1 cellular context compared by ENCODE assay signal in the genomic region with DNA sequence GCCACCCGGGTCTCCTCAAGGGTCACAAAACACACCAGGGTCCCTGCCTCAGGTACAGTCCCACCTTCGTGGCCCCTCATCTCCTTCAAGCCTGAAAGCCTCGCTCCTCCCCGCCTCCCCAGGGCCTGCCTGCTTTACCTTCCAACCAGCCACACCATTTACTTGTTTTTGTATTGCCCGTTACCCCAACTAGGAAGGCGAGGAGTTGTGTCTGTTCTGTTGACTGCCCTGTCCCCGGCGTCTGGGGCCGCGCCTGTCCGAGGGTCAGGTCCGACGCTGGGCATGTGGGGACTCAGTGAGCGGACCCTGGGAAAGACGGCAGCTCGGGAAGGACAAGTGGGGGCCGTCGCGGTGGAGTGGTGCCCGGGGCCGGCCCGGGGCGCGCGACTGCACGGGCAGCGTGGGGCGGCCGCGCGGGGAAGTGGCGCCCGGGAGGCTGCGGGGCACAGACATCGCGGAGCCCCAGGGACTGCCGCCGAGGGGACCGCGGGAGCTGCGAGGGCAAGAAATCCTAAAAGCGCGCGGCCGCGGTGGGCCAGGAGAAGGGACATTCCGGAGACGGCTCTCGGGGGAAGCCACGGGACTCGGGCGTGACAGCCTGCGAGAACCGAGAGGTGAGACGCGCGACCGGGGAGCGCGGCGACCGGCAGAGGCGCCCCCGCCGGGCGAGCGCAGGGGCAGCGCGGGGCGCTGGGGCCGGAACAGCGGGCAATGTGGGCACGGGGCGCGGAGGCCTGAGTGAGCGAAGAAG.
TF ChIP-seq lines count a peak whose summit lies in the region.

No MANE protein-coding gene starts in this region.

TF ChIP-seq in K562, 482 proteins besides CTCF, POLR2A, EP300 and RAD21 (continued from another document and continues in another):
- TF ChIP-seq, protein P1, sequence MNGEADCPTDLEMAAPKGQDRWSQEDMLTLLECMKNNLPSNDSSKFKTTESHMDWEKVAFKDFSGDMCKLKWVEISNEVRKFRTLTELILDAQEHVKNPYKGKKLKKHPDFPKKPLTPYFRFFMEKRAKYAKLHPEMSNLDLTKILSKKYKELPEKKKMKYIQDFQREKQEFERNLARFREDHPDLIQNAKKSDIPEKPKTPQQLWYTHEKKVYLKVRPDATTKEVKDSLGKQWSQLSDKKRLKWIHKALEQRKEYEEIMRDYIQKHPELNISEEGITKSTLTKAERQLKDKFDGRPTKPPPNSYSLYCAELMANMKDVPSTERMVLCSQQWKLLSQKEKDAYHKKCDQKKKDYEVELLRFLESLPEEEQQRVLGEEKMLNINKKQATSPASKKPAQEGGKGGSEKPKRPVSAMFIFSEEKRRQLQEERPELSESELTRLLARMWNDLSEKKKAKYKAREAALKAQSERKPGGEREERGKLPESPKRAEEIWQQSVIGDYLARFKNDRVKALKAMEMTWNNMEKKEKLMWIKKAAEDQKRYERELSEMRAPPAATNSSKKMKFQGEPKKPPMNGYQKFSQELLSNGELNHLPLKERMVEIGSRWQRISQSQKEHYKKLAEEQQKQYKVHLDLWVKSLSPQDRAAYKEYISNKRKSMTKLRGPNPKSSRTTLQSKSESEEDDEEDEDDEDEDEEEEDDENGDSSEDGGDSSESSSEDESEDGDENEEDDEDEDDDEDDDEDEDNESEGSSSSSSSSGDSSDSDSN (IDR thresholded peaks at IDR 0.05; ENCODE audit: borderline replicate concordance in 1 of 2, low read depth in 2 of 2, low read length in 2 of 2), result 0 out of 4 replicates have a peak, but pooled peaks of 1 of the 2 experiments have one; percentile 40
- TF ChIP-seq, protein P2, sequence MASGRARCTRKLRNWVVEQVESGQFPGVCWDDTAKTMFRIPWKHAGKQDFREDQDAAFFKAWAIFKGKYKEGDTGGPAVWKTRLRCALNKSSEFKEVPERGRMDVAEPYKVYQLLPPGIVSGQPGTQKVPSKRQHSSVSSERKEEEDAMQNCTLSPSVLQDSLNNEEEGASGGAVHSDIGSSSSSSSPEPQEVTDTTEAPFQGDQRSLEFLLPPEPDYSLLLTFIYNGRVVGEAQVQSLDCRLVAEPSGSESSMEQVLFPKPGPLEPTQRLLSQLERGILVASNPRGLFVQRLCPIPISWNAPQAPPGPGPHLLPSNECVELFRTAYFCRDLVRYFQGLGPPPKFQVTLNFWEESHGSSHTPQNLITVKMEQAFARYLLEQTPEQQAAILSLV (tag; IDR thresholded peaks at IDR 0.05), result no peak
- TF ChIP-seq HNRNPH1 (optimal IDR thresholded peaks at IDR 0.05; ENCODE audit: low read depth, low read length), result no peak
- TF ChIP-seq, protein P3, sequence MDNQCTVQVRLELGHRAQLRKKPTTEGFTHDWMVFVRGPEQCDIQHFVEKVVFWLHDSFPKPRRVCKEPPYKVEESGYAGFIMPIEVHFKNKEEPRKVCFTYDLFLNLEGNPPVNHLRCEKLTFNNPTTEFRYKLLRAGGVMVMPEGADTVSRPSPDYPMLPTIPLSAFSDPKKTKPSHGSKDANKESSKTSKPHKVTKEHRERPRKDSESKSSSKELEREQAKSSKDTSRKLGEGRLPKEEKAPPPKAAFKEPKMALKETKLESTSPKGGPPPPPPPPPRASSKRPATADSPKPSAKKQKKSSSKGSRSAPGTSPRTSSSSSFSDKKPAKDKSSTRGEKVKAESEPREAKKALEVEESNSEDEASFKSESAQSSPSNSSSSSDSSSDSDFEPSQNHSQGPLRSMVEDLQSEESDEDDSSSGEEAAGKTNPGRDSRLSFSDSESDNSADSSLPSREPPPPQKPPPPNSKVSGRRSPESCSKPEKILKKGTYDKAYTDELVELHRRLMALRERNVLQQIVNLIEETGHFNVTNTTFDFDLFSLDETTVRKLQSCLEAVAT (IDR thresholded peaks at IDR 0.05), result no peak
- TF ChIP-seq CBX5 (IDR thresholded peaks at IDR 0.05; ENCODE audit: borderline replicate concordance, low read depth), result no peak
- TF ChIP-seq TRIM28 (IDR thresholded peaks at IDR 0.05), result no peak
- no peak for TF ChIP-seq POU5F1 (IDR thresholded peaks at IDR 0.05; ENCODE audit: borderline replicate concordance, low read depth, low read length, partially characterized antibody)
- TF ChIP-seq MYNN (IDR thresholded peaks at IDR 0.05), result no peak
- no peak for TF ChIP-seq MYNN (CRISPR knock-in tag; IDR thresholded peaks at IDR 0.05)
- no peak for TF ChIP-seq HNRNPLL (IDR thresholded peaks at IDR 0.05; ENCODE audit: low read depth, low read length, poor library complexity, severe bottlenecking)
- TF ChIP-seq RB1 (IDR thresholded peaks at IDR 0.05; ENCODE audit: low read depth), result peak; percentile 56; the same call in 1 of the 2 replicates
- no peak for TF ChIP-seq CC2D1A (IDR thresholded peaks at IDR 0.05)
- TF ChIP-seq, protein P4, sequence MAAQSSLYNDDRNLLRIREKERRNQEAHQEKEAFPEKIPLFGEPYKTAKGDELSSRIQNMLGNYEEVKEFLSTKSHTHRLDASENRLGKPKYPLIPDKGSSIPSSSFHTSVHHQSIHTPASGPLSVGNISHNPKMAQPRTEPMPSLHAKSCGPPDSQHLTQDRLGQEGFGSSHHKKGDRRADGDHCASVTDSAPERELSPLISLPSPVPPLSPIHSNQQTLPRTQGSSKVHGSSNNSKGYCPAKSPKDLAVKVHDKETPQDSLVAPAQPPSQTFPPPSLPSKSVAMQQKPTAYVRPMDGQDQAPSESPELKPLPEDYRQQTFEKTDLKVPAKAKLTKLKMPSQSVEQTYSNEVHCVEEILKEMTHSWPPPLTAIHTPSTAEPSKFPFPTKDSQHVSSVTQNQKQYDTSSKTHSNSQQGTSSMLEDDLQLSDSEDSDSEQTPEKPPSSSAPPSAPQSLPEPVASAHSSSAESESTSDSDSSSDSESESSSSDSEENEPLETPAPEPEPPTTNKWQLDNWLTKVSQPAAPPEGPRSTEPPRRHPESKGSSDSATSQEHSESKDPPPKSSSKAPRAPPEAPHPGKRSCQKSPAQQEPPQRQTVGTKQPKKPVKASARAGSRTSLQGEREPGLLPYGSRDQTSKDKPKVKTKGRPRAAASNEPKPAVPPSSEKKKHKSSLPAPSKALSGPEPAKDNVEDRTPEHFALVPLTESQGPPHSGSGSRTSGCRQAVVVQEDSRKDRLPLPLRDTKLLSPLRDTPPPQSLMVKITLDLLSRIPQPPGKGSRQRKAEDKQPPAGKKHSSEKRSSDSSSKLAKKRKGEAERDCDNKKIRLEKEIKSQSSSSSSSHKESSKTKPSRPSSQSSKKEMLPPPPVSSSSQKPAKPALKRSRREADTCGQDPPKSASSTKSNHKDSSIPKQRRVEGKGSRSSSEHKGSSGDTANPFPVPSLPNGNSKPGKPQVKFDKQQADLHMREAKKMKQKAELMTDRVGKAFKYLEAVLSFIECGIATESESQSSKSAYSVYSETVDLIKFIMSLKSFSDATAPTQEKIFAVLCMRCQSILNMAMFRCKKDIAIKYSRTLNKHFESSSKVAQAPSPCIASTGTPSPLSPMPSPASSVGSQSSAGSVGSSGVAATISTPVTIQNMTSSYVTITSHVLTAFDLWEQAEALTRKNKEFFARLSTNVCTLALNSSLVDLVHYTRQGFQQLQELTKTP (IDR thresholded peaks at IDR 0.05; ENCODE audit: low read depth in 1 of 2, partially characterized antibody in 2 of 2), result no peak
- TF ChIP-seq CSDE1 (IDR thresholded peaks at IDR 0.05), result no peak
- no peak for TF ChIP-seq BACH1 (tag; IDR thresholded peaks at IDR 0.05)
- no peak for TF ChIP-seq ZEB2 (IDR thresholded peaks at IDR 0.05)
- TF ChIP-seq, protein P5, sequence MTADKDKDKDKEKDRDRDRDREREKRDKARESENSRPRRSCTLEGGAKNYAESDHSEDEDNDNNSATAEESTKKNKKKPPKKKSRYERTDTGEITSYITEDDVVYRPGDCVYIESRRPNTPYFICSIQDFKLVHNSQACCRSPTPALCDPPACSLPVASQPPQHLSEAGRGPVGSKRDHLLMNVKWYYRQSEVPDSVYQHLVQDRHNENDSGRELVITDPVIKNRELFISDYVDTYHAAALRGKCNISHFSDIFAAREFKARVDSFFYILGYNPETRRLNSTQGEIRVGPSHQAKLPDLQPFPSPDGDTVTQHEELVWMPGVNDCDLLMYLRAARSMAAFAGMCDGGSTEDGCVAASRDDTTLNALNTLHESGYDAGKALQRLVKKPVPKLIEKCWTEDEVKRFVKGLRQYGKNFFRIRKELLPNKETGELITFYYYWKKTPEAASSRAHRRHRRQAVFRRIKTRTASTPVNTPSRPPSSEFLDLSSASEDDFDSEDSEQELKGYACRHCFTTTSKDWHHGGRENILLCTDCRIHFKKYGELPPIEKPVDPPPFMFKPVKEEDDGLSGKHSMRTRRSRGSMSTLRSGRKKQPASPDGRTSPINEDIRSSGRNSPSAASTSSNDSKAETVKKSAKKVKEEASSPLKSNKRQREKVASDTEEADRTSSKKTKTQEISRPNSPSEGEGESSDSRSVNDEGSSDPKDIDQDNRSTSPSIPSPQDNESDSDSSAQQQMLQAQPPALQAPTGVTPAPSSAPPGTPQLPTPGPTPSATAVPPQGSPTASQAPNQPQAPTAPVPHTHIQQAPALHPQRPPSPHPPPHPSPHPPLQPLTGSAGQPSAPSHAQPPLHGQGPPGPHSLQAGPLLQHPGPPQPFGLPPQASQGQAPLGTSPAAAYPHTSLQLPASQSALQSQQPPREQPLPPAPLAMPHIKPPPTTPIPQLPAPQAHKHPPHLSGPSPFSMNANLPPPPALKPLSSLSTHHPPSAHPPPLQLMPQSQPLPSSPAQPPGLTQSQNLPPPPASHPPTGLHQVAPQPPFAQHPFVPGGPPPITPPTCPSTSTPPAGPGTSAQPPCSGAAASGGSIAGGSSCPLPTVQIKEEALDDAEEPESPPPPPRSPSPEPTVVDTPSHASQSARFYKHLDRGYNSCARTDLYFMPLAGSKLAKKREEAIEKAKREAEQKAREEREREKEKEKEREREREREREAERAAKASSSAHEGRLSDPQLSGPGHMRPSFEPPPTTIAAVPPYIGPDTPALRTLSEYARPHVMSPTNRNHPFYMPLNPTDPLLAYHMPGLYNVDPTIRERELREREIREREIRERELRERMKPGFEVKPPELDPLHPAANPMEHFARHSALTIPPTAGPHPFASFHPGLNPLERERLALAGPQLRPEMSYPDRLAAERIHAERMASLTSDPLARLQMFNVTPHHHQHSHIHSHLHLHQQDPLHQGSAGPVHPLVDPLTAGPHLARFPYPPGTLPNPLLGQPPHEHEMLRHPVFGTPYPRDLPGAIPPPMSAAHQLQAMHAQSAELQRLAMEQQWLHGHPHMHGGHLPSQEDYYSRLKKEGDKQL (CRISPR knock-in tag; IDR thresholded peaks at IDR 0.05; ENCODE audit: borderline replicate concordance), result no peak
- TF ChIP-seq, protein P6, sequence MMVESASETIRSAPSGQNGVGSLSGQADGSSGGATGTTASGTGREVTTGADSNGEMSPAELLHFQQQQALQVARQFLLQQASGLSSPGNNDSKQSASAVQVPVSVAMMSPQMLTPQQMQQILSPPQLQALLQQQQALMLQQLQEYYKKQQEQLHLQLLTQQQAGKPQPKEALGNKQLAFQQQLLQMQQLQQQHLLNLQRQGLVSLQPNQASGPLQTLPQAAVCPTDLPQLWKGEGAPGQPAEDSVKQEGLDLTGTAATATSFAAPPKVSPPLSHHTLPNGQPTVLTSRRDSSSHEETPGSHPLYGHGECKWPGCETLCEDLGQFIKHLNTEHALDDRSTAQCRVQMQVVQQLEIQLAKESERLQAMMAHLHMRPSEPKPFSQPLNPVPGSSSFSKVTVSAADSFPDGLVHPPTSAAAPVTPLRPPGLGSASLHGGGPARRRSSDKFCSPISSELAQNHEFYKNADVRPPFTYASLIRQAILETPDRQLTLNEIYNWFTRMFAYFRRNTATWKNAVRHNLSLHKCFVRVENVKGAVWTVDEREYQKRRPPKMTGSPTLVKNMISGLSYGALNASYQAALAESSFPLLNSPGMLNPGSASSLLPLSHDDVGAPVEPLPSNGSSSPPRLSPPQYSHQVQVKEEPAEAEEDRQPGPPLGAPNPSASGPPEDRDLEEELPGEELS (CRISPR knock-in tag; IDR thresholded peaks at IDR 0.05; ENCODE audit: borderline replicate concordance), result no peak
- no peak for TF ChIP-seq CBX8 (IDR thresholded peaks at IDR 0.05; ENCODE audit: borderline replicate concordance, extremely low read depth, low read depth, low read length, poor library complexity, severe bottlenecking)
- TF ChIP-seq, protein P7, sequence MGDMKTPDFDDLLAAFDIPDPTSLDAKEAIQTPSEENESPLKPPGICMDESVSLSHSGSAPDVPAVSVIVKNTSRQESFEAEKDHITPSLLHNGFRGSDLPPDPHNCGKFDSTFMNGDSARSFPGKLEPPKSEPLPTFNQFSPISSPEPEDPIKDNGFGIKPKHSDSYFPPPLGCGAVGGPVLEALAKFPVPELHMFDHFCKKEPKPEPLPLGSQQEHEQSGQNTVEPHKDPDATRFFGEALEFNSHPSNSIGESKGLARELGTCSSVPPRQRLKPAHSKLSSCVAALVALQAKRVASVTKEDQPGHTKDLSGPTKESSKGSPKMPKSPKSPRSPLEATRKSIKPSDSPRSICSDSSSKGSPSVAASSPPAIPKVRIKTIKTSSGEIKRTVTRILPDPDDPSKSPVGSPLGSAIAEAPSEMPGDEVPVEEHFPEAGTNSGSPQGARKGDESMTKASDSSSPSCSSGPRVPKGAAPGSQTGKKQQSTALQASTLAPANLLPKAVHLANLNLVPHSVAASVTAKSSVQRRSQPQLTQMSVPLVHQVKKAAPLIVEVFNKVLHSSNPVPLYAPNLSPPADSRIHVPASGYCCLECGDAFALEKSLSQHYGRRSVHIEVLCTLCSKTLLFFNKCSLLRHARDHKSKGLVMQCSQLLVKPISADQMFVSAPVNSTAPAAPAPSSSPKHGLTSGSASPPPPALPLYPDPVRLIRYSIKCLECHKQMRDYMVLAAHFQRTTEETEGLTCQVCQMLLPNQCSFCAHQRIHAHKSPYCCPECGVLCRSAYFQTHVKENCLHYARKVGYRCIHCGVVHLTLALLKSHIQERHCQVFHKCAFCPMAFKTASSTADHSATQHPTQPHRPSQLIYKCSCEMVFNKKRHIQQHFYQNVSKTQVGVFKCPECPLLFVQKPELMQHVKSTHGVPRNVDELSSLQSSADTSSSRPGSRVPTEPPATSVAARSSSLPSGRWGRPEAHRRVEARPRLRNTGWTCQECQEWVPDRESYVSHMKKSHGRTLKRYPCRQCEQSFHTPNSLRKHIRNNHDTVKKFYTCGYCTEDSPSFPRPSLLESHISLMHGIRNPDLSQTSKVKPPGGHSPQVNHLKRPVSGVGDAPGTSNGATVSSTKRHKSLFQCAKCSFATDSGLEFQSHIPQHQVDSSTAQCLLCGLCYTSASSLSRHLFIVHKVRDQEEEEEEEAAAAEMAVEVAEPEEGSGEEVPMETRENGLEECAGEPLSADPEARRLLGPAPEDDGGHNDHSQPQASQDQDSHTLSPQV (IDR thresholded peaks at IDR 0.05), result 0 out of 2 replicates have a peak, but pooled peaks have one; percentile 21
- TF ChIP-seq, protein P8, sequence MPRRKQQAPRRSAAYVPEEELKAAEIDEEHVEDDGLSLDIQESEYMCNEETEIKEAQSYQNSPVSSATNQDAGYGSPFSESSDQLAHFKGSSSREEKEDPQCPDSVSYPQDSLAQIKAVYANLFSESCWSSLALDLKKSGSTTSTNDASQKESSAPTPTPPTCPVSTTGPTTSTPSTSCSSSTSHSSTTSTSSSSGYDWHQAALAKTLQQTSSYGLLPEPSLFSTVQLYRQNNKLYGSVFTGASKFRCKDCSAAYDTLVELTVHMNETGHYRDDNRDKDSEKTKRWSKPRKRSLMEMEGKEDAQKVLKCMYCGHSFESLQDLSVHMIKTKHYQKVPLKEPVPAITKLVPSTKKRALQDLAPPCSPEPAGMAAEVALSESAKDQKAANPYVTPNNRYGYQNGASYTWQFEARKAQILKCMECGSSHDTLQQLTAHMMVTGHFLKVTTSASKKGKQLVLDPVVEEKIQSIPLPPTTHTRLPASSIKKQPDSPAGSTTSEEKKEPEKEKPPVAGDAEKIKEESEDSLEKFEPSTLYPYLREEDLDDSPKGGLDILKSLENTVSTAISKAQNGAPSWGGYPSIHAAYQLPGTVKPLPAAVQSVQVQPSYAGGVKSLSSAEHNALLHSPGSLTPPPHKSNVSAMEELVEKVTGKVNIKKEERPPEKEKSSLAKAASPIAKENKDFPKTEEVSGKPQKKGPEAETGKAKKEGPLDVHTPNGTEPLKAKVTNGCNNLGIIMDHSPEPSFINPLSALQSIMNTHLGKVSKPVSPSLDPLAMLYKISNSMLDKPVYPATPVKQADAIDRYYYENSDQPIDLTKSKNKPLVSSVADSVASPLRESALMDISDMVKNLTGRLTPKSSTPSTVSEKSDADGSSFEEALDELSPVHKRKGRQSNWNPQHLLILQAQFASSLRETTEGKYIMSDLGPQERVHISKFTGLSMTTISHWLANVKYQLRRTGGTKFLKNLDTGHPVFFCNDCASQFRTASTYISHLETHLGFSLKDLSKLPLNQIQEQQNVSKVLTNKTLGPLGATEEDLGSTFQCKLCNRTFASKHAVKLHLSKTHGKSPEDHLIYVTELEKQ (CRISPR knock-in tag; IDR thresholded peaks at IDR 0.05), result no peak
- no peak for TF ChIP-seq CAMTA2 (CRISPR knock-in tag; conservative IDR thresholded peaks at IDR 0.05)
